In the genomic region with DNA sequence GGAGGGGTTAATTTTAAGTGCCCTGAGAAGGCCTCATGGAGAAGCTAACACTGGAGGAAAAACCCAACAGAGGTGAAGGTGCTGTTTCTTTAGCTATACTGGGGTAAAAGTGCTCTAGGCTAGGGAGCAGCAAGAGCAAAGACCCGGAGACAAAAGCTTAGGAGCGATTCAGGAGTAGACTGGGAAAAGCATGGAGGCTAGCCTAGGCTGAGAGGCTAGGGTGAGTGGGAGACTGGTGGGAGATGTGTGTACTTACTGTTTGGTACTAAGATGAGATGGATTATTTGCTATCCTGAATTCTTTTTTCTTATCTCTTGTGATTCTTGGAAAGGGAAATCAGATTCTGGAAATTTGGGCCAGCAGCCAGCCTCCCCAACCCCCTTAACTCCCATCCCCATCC, we compare ENCODE assay signal across 10 cellular contexts. TPM values are rescaled to one million over a fixed set of nuclear protein-coding genes. Genes with fewer than 3 reads are reported as not detected.
DNase-seq lines count a peak whose midpoint lies in the region; ATAC-seq, FAIRE-seq and TF ChIP-seq lines count a peak whose summit lies in the region.
"Had no signal": no experiment of that assay in that cellular context is flagged by ENCODE, and none has a peak within 500 bp of the region (broad histone marks: within the 10 kb centered on the region; RNA-seq: fewer than 3 reads in every experiment).

No MANE protein-coding gene starts in this region.

- peaks cover 22% of the 10 kb centered on the region for H4K20me1 ChIP-seq in HepG2 (ENCODE audit: insufficient read depth, low read length)
- peaks cover 3% of the 10 kb centered on the region for H4K20me1 ChIP-seq in keratinocyte (ENCODE audit: control insufficient read depth, extremely low read depth, insufficient read depth, low read length)

- H3K9ac ChIP-seq in HepG2 (ENCODE audit: insufficient read depth, low read depth, low read length) (peak overlapping the region; percentile 98), keratinocyte (ENCODE audit: control insufficient read depth, extremely low read depth, insufficient read depth, low read length) (peak overlapping the region; percentile 97)

- in situ Hi-C loops in HepG2 (cut with HindIII; ENCODE audit: extremely low pct_ligation_motif_present, low pct_unique_long_range_greater_than_20kb): no loop called here

- peak overlapping the region; percentile 50 for H3K27ac Mint-ChIP-seq in activated T-helper 2 cell treated with anti-CD3 and anti-CD28 coated beads, Interferon-gamma antibody, Interleukin-2, Interleukin-4, amounts not matched to agents 10 μg/mL and 5 μg/mL and 100 μg/mL, durations not matched to agents 14 hours and 24 hours and 36 hours

- H3K4me3 Mint-ChIP-seq in activated T-helper 2 cell treated with anti-CD3 and anti-CD28 coated beads, Interferon-gamma antibody, Interleukin-2, Interleukin-4, amounts not matched to agents 10 μg/mL and 5 μg/mL and 100 μg/mL, durations not matched to agents 14 hours and 24 hours and 36 hours (ENCODE audit: low read depth): peak overlapping the region; percentile 98

- peak overlapping the region; percentile 87 for H3K27ac ChIP-seq in HepG2 (ENCODE audit: extremely low read length, insufficient read depth, low read length)
- H3K27ac ChIP-seq in right lobe of liver: no peak overlapping the region
- H3K27ac ChIP-seq in keratinocyte (ENCODE audit: control insufficient read depth, insufficient read depth, low read length): peak overlapping the region; percentile 36

- DNase-seq in HepG2 (ENCODE audit: low spot score): no peak
- DNase-seq in right lobe of liver: no peak
- no peak for DNase-seq in activated T-helper 2 cell treated with anti-CD3 and anti-CD28 coated beads, Interferon-gamma antibody, Interleukin-2, Interleukin-4, amounts not matched to agents 10 μg/mL and 5 μg/mL and 100 μg/mL, durations not matched to agents 14 hours and 24 hours and 36 hours (ENCODE audit: low spot score)
- DNase-seq in keratinocyte (ENCODE audit: low read depth, low spot score): no peak
- DNase-seq in DMS53 (lab: John Stamatoyannopoulos, UW): no peak
- DNase-seq in posterior cingulate gyrus: no peak
- DNase-seq in activated CD4-positive, alpha-beta T cell treated with anti-CD3 and anti-CD28 coated beads for 4 hours: no peak
- DNase-seq: SHP77 treated with DMSO at 0.1 percent for 48 hours, thyroid gland had no signal

- no peak for TF ChIP-seq RAD21 in HepG2 (CRISPR knock-in tag; IDR thresholded peaks at IDR 0.05)

- peak overlapping the region; percentile 92 to 97 (median 97); a peak in 5 of 6 replicates for H3K4me3 ChIP-seq in HepG2 (replicated peaks in 1 of 3; ENCODE audit: insufficient read depth in 1 of 3, low read depth in 2 of 3, low read length in 3 of 3)
- H3K4me3 ChIP-seq in right lobe of liver: no peak overlapping the region
- peak overlapping the region; percentile 94 to 99 (median 97) for H3K4me3 ChIP-seq in keratinocyte (ENCODE audit: control insufficient read depth in 2 of 3, extremely low read depth in 1 of 3, insufficient read depth in 2 of 3, low read depth in 1 of 3, low read length in 3 of 3)

- TF ChIP-seq CTCF in HepG2 (CRISPR knock-in tag; IDR thresholded peaks at IDR 0.05) (no peak), right lobe of liver (IDR thresholded peaks at IDR 0.05) (no peak), keratinocyte (optimal IDR thresholded peaks at IDR 0.05 in 1 of 3, IDR thresholded peaks at IDR 0.05 in 1 of 3, conservative IDR thresholded peaks at IDR 0.05 in 1 of 3; ENCODE audit: extremely low read depth in 1 of 3, insufficient read depth in 2 of 3, low read length in 3 of 3) (no peak)

- TF ChIP-seq POLR2A in HepG2 (IDR thresholded peaks at IDR 0.05; ENCODE audit: insufficient read depth in 1 of 2, low read depth in 2 of 2, low read length in 2 of 2) (no peak; a peak in 1 of 4 replicates), right lobe of liver (IDR thresholded peaks at IDR 0.05) (no peak)

- TF ChIP-seq EP300 in HepG2 (IDR thresholded peaks at IDR 0.05; ENCODE audit: low read depth in 2 of 2, low read length in 2 of 2) (no peak), HepG2 (CRISPR knock-in tag; IDR thresholded peaks at IDR 0.05; ENCODE audit: borderline replicate concordance) (no peak)

- H3K4me2 ChIP-seq in HepG2 (ENCODE audit: low read depth, low read length): peak overlapping the region; percentile 91
- peak overlapping the region; percentile 88 for H3K4me2 ChIP-seq in keratinocyte (ENCODE audit: control insufficient read depth, extremely low read depth, insufficient read depth, low read depth, low read length)

- peaks cover 42% of the 10 kb centered on the region for H3K36me3 Mint-ChIP-seq in activated T-helper 2 cell treated with anti-CD3 and anti-CD28 coated beads, Interferon-gamma antibody, Interleukin-2, Interleukin-4, amounts not matched to agents 10 μg/mL and 5 μg/mL and 100 μg/mL, durations not matched to agents 14 hours and 24 hours and 36 hours (ENCODE audit: low read depth)

- no TSS peak for BruUV-seq in HepG2 (replicated peaks; lab: Mats Ljungman, UMichigan)

- FAIRE-seq in HepG2 (lab: Jason Lieb, UNC) (no peak), keratinocyte (lab: Jason Lieb, UNC) (no peak)

- intact Hi-C loops in HepG2 (cut with micrococcal nuclease; ENCODE audit: unreplicated experiment): no loop called here
- intact Hi-C loops in right lobe of liver (cut with DNase I): no loop called here
- intact Hi-C loops in activated T-helper 2 cell treated with anti-CD3 and anti-CD28 coated beads, Interferon-gamma antibody, Interleukin-2, Interleukin-4, amounts not matched to agents 10 μg/mL and 5 μg/mL and 100 μg/mL, durations not matched to agents 14 hours and 24 hours and 36 hours (cut with micrococcal nuclease): loop anchor here (5.0 to 10.0 kb wide), 3 partner anchors 87 to 566 kb away; partner anchors contain the start of gene INPP5D
- intact Hi-C loops in posterior cingulate gyrus (cut with DNase I): loop anchor here (5.0 to 10.0 kb wide), 3 partner anchors 64 to 147 kb away; partner anchors contain the start of genes EFHD1, EIF4E2 and TIGD1

- H3K9me3 Mint-ChIP-seq in activated T-helper 2 cell treated with anti-CD3 and anti-CD28 coated beads, Interferon-gamma antibody, Interleukin-2, Interleukin-4, amounts not matched to agents 10 μg/mL and 5 μg/mL and 100 μg/mL, durations not matched to agents 14 hours and 24 hours and 36 hours: no peaks in the 10 kb centered on the region

- peaks cover 3% of the 10 kb centered on the region for H3K27me3 Mint-ChIP-seq in activated T-helper 2 cell treated with anti-CD3 and anti-CD28 coated beads, Interferon-gamma antibody, Interleukin-2, Interleukin-4, amounts not matched to agents 10 μg/mL and 5 μg/mL and 100 μg/mL, durations not matched to agents 14 hours and 24 hours and 36 hours (ENCODE audit: low read depth)

- H3K4me1 ChIP-seq in HepG2 (ENCODE audit: insufficient read depth, low read length) (peaks cover 54% of the 10 kb centered on the region), right lobe of liver (peaks cover 0 to 46% (median 11%) of the 10 kb centered on the region in 4 donors), keratinocyte (ENCODE audit: control insufficient read depth, extremely low read depth, insufficient read depth, low read length) (peaks cover 26% of the 10 kb centered on the region)

- 60% methylated on average over 2 of the region's 2 CpGs for WGBS in HepG2 (ENCODE audit: low lambda C conversion rate)
- 73% methylated on average over 2 of the region's 2 CpGs for WGBS in right lobe of liver (ENCODE audit: insufficient coverage, low coverage, low lambda C conversion rate, missing lambda C conversion rate)

- CTCF ChIA-PET in HepG2 (lab: Yijun Ruan, JAX; ENCODE audit: low intra/inter-chr PET ratio, low total read pairs): no interaction called here

- H3K36me3 ChIP-seq in HepG2 (replicated peaks in 1 of 2; ENCODE audit: control insufficient read depth in 1 of 2, insufficient read depth in 2 of 2, low read length in 2 of 2) (peaks cover 2 to 12% of the 10 kb centered on the region in 2 experiments), right lobe of liver (peaks cover 0 to 5% (median 0%) of the 10 kb centered on the region in 4 donors), keratinocyte (ENCODE audit: control insufficient read depth in 2 of 2, extremely low read depth in 1 of 2, insufficient read depth in 2 of 2, low read length in 2 of 2) (no peaks in the 10 kb centered on the region)
- H3K36me3 ChIP-seq: thyroid gland had no signal

- dilution Hi-C loops in keratinocyte (cut with MboI; ENCODE audit: extremely low pct_ligation_motif_present, low sequenced_read_pairs): no loop called here

- H3K9me3 ChIP-seq in HepG2 (ENCODE audit: low read length): no peaks in the 10 kb centered on the region
- H3K9me3 ChIP-seq in right lobe of liver: no peaks in the 10 kb centered on the region
- no peaks in the 10 kb centered on the region for H3K9me3 ChIP-seq in keratinocyte (ENCODE audit: control insufficient read depth, low read depth, low read length)
- H3K9me3 ChIP-seq: thyroid gland had no signal

- H2AFZ ChIP-seq in HepG2 (ENCODE audit: low read length) (no peak overlapping the region), keratinocyte (ENCODE audit: control insufficient read depth, low read length) (no peak overlapping the region)

- POLR2A ChIA-PET in HepG2 (lab: Yijun Ruan, JAX): no interaction called here

- ATAC-seq in HepG2 (no peak), right lobe of liver (no peak), HG03280 (IDR thresholded peaks at IDR 0.05; ENCODE audit: unreplicated experiment) (no peak)

- H3K27me3 ChIP-seq in HepG2 (ENCODE audit: control insufficient read depth in 1 of 2, insufficient read depth in 2 of 2, low read length in 2 of 2) (no peaks in the 10 kb centered on the region; a peak in 1 of 5 replicates), right lobe of liver (no peaks in the 10 kb centered on the region), keratinocyte (ENCODE audit: control insufficient read depth, extremely low read depth, insufficient read depth, low read length) (no peaks in the 10 kb centered on the region)
- H3K27me3 ChIP-seq: thyroid gland had no signal

- H3K79me2 ChIP-seq in HepG2 (ENCODE audit: insufficient read depth, low read length): peaks cover 67% of the 10 kb centered on the region
- peaks cover 67% of the 10 kb centered on the region for H3K79me2 ChIP-seq in keratinocyte (ENCODE audit: control insufficient read depth, insufficient read depth, low read length)

- peaks cover 32% of the 10 kb centered on the region for H3K4me1 Mint-ChIP-seq in activated T-helper 2 cell treated with anti-CD3 and anti-CD28 coated beads, Interferon-gamma antibody, Interleukin-2, Interleukin-4, amounts not matched to agents 10 μg/mL and 5 μg/mL and 100 μg/mL, durations not matched to agents 14 hours and 24 hours and 36 hours (ENCODE audit: low read depth)

- no peaks in the 10 kb centered on the region for H3K9me1 ChIP-seq in keratinocyte (ENCODE audit: control insufficient read depth, extremely low read depth, insufficient read depth, low read length)

RNA-seq across cellular contexts. Expression of gene GIGYF2, which starts 2.0 kb away (rescaled TPM):
- 73.5 and 83.4 TPM in 2 replicates for total RNA-seq in HepG2 (2016; rRNA removed; fragmentation: Illumina TruSeq; extraction: Trizol)
- 34.4 and 34.5 TPM in 2 replicates for total RNA-seq in HepG2 (2016; cell fraction: cytosol; rRNA removed; fragmentation: Illumina TruSeq; extraction: Trizol; ENCODE audit: low read depth)
- 72.3 and 75.5 TPM in 2 replicates for total RNA-seq in HepG2 (2016; cell fraction: insoluble cytoplasmic fraction; rRNA removed; fragmentation: Illumina TruSeq; extraction: Trizol)
- 24.9 and 27.3 TPM in 2 replicates for total RNA-seq in HepG2 (2016; cell fraction: membrane; rRNA removed; fragmentation: Illumina TruSeq; extraction: Trizol)
- total RNA-seq in HepG2 (2016; cell fraction: nucleus; rRNA removed; fragmentation: Illumina TruSeq; extraction: Trizol): 93.6 and 113 TPM in 2 replicates
- 44.9 and 46.1 TPM in 2 replicates for polyA plus RNA-seq in HepG2 (2011; rRNA removed)
- 22.8 and 25.1 TPM in 2 replicates for polyA plus RNA-seq in HepG2 (2011; cell fraction: cytosol; rRNA removed)
- polyA plus RNA-seq in HepG2 (2011; cell fraction: nucleus; rRNA removed): 37.1 and 43.8 TPM in 2 replicates
- polyA plus RNA-seq in HepG2 (2012): 36.2 and 40.6 TPM in 2 replicates
- polyA plus RNA-seq in HepG2 (2016; cell fraction: cytosol; fragmentation: Illumina TruSeq; extraction: Trizol; ENCODE audit: low read depth): 2.8 and 3.0 TPM in 2 replicates
- 44.7 and 47.1 TPM in 2 replicates for polyA plus RNA-seq in HepG2 (2016; cell fraction: insoluble cytoplasmic fraction; fragmentation: Illumina TruSeq; extraction: Trizol; ENCODE audit: low read depth)
- 6.3 and 7.6 TPM in 2 replicates for polyA plus RNA-seq in HepG2 (2016; cell fraction: membrane; fragmentation: Illumina TruSeq; extraction: Trizol; ENCODE audit: low read depth)
- 52.0 and 58.6 TPM in 2 replicates for polyA plus RNA-seq in HepG2 (2016; cell fraction: nucleus; fragmentation: Illumina TruSeq; extraction: Trizol; ENCODE audit: insufficient read depth, low read depth)
- 65.1 and 75.2 TPM in 2 replicates for polyA minus RNA-seq in HepG2 (2011; rRNA and poly(A)+ RNA removed; ENCODE audit: low replicate concordance)
- 48.0 and 50.2 TPM in 2 replicates for polyA minus RNA-seq in HepG2 (2011; cell fraction: cytosol; rRNA and poly(A)+ RNA removed)
- 177 and 187 TPM in 2 replicates for polyA minus RNA-seq in HepG2 (2011; cell fraction: nucleus; rRNA and poly(A)+ RNA removed)
- total RNA-seq in right lobe of liver: 10 to 100 TPM; 25.7 to 35.0 (median 32.6) TPM
- total RNA-seq in activated T-helper 2 cell treated with anti-CD3 and anti-CD28 coated beads, Interferon-gamma antibody, Interleukin-2, Interleukin-4, amounts not matched to agents 10 μg/mL and 5 μg/mL and 100 μg/mL, durations not matched to agents 14 hours and 24 hours and 36 hours: 63.7 and 64.7 TPM in 2 replicates
- polyA plus RNA-seq in keratinocyte: 27.1 to 35.5 TPM (median 32.8 TPM) in 3 replicates
- 51.6 TPM for polyA plus RNA-seq in keratinocyte (2011; ENCODE audit: low read depth)
- polyA plus RNA-seq in keratinocyte (2011; cell fraction: cytosol; rRNA removed): 16.0 and 20.7 TPM in 2 replicates
- 48.7 and 59.2 TPM in 2 replicates for polyA plus RNA-seq in keratinocyte (2011; cell fraction: nucleus; rRNA removed)
- 25.4 and 37.6 TPM in 2 replicates for polyA plus RNA-seq in keratinocyte (2012; ENCODE audit: low replicate concordance)
- 66.7 to 102 TPM (median 73.6 TPM) in 3 replicates for polyA minus RNA-seq in keratinocyte
- 37.4 TPM for polyA minus RNA-seq in keratinocyte (2011; cell fraction: cytosol; rRNA and poly(A)+ RNA removed)
- 68.1 and 134 TPM in 2 replicates for polyA minus RNA-seq in keratinocyte (2011; cell fraction: nucleus; rRNA and poly(A)+ RNA removed)

Comparison
In these comparisons a context has a peak if more than half of its experiments do, and no peak if none do; other contexts are left out.
1. H3K27ac ChIP-seq: peak in HepG2 (single experiment) and keratinocyte (single experiment); none in right lobe of liver (0 of 3).
2. H3K4me3 ChIP-seq: peak in HepG2 (3 of 3) and keratinocyte (3 of 3); none in right lobe of liver (0 of 3).
3. intact Hi-C loops: an anchor here in activated T-helper 2 cell treated with anti-CD3 and anti-CD28 coated beads, Interferon-gamma antibody, Interleukin-2, Interleukin-4, amounts not matched to agents 10 μg/mL and 5 μg/mL and 100 μg/mL, durations not matched to agents 14 hours and 24 hours and 36 hours (5.0 to 10.0 kb wide) and posterior cingulate gyrus (5.0 to 10.0 kb wide); none called in HepG2 and right lobe of liver.